Comparison of ENCODE assay signal across 8 cellular contexts in the genomic region with DNA sequence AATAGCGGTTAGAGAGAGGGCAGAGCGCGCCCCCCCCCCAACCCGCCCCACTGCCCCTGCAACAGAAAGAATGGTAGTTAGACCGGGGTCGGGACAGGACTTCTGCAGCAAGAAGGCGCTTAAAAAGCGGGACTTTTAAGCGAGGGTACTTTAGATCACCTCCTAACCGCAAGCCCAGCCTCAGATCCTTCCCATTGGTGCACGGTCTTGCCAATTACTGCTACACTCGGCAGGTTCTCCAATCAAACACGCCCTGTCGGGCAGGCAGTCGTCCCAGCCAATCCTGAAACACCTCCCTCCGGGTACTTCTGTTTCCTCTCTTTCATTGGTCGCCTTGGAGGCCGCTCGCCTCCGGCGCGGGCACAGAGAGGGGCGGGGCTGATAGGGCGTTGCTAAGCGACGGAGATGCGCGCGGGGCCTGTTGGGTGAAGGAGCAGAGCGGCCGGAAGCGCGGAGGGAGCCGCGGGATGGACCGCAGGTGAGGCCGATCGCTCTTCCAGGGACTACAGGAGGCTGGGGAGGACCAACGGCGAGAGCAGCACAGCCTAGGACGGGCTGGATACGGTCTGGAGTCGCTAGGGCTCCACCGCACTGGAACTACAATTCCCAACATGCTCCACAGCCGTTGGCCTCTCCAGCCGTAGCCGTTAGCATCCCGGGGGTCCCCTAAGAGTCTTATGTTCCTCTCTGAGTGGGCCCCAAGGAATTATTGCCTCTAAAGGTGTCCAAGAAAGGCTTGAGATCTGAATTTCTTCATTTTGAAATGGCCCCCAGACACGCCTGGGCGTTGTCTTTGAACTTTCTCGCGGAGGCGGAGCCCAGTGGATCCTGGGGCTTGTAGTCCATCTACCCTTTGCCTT. TPM values are rescaled to one million over a fixed set of nuclear protein-coding genes. Genes with fewer than 3 reads are reported as not detected.
DNase-seq lines count a peak whose midpoint lies in the region; ATAC-seq and TF ChIP-seq lines count a peak whose summit lies in the region.

TSS of gene PROSER3 (plus strand) at position 428 of the 860 bp plus-strand sequence. CDS start at position 468, 40 bp downstream.

- peaks cover 15% of the 10 kb centered on the region for H3K4me1 Mint-ChIP-seq in GM23338
- H3K4me1 Mint-ChIP-seq in naive B cell = peaks cover 37% of the 10 kb centered on the region in 3 donors
- H3K4me1 Mint-ChIP-seq in stimulated activated memory B cell treated with anti-CD40 and anti-IgM and Interleukin-4, amounts not matched to agents 10 μg/mL and 1 μg/mL and 100 μg/mL, for 72 hours = peaks cover 39% of the 10 kb centered on the region

- no peaks in the 10 kb centered on the region for H3K9me3 ChIP-seq in DOHH2 (ENCODE audit: control insufficient read depth, insufficient read depth, low read length)

- H3K9me3 Mint-ChIP-seq in GM23338 (no peaks in the 10 kb centered on the region; the same call in 2 of the 3 replicates), naive B cell (no peaks in the 10 kb centered on the region)
- H3K9me3 Mint-ChIP-seq in stimulated activated memory B cell treated with anti-CD40 and anti-IgM and Interleukin-4, amounts not matched to agents 10 μg/mL and 1 μg/mL and 100 μg/mL, for 72 hours = no peaks in the 10 kb centered on the region

- DNase-seq in GM23338 (ENCODE audit: low spot score) = peak; percentile 99
- peak; percentile 99 for DNase-seq in LHCN-M2 (ENCODE audit: low read depth)
- peak; percentile 97 for DNase-seq in RPMI8226
- peak; percentile 95 to 97 for DNase-seq in activated T-helper 1 cell treated with anti-CD3 and anti-CD28 coated beads, Interleukin-2, amount 50 U/mL, for 16 hours (ENCODE audit: low read depth in 1 of 2, low spot score in 1 of 2)
- peak; percentile 100 for DNase-seq in fibroblast of gingiva (ENCODE audit: low read depth)
- DNase-seq in naive B cell = peak; percentile 99

- ATAC-seq in GM23338 (peak; percentile 89), naive B cell (ENCODE audit: low read depth in 2 of 2) (peak; percentile 92 to 96)
- peak; percentile 99 for ATAC-seq in stimulated activated memory B cell treated with anti-CD40 and anti-IgM and Interleukin-4, amounts not matched to agents 10 μg/mL and 1 μg/mL and 100 μg/mL, for 72 hours

- H3K27ac ChIP-seq in DOHH2 (ENCODE audit: low read depth, low read length) (peak within 1 kb of the TSS; percentile 75), GM23338 (ENCODE audit: low read depth) (peak within 1 kb of the TSS; percentile 59)

- peak within 1 kb of the TSS; percentile 93 for H3K27ac Mint-ChIP-seq in GM23338
- peak within 1 kb of the TSS; percentile 93 to 98 (median 97) for H3K27ac Mint-ChIP-seq in naive B cell
- peak within 1 kb of the TSS; percentile 87 for H3K27ac Mint-ChIP-seq in stimulated activated memory B cell treated with anti-CD40 and anti-IgM and Interleukin-4, amounts not matched to agents 10 μg/mL and 1 μg/mL and 100 μg/mL, for 72 hours

- H3K27me3 ChIP-seq in DOHH2 (ENCODE audit: control insufficient read depth, low read length) = no peaks in the 10 kb centered on the region
- H3K27me3 ChIP-seq in GM23338 (ENCODE audit: insufficient read depth) = peaks cover 28% of the 10 kb centered on the region

- H3F3A ChIP-seq in DOHH2 (ENCODE audit: control insufficient read depth, insufficient read depth) = no peaks in the 10 kb centered on the region
- peaks cover 9% of the 10 kb centered on the region; the same call in 1 of the 2 replicates for H3F3A ChIP-seq in GM23338 (replicated peaks; ENCODE audit: low read depth)

- H3K9me2 ChIP-seq in DOHH2 (replicated peaks; ENCODE audit: control insufficient read depth, low read length) (no peaks in the 10 kb centered on the region), GM23338 (ENCODE audit: insufficient read depth) (no peaks in the 10 kb centered on the region)

- H3K4me1 ChIP-seq in DOHH2 (ENCODE audit: control insufficient read depth, low read length) (peaks cover 21% of the 10 kb centered on the region), GM23338 (ENCODE audit: insufficient read depth) (peaks cover 4% of the 10 kb centered on the region)

- H2AFZ ChIP-seq in GM23338 = peak within 1 kb of the TSS; percentile 92

- 0 out of 2 replicates have a peak, but pooled peaks cover 4% of the 10 kb centered on the region for H4K20me1 ChIP-seq in DOHH2 (ENCODE audit: control insufficient read depth, insufficient read depth, low read depth, low read length)
- H4K20me1 ChIP-seq in GM23338 (replicated peaks; ENCODE audit: insufficient read depth) = peaks cover 3% of the 10 kb centered on the region

- H3K27me3 Mint-ChIP-seq in GM23338 (ENCODE audit: insufficient read depth, low read depth, poor library complexity) (peaks cover 37% of the 10 kb centered on the region), naive B cell (peaks cover 9 to 30% (median 25%) of the 10 kb centered on the region in 3 donors)
- peaks cover 31% of the 10 kb centered on the region for H3K27me3 Mint-ChIP-seq in stimulated activated memory B cell treated with anti-CD40 and anti-IgM and Interleukin-4, amounts not matched to agents 10 μg/mL and 1 μg/mL and 100 μg/mL, for 72 hours

- no peak for TF ChIP-seq CTCF in DOHH2 (IDR thresholded peaks at IDR 0.05; ENCODE audit: low read depth, low read length, poor library complexity, severe bottlenecking)
- TF ChIP-seq CTCF in GM23338 (conservative IDR thresholded peaks at IDR 0.05; ENCODE audit: low read depth in 2 of 2) = no peak

- peaks cover 31% of the 10 kb centered on the region for H3K79me2 ChIP-seq in DOHH2 (ENCODE audit: control insufficient read depth, low read length)
- peaks cover 13% of the 10 kb centered on the region for H3K79me2 ChIP-seq in GM23338 (replicated peaks; ENCODE audit: insufficient read depth)

- H3K4me3 Mint-ChIP-seq in GM23338 (peak within 1 kb of the TSS; percentile 83), naive B cell (peak within 1 kb of the TSS; percentile 89 to 100 (median 98))
- H3K4me3 Mint-ChIP-seq in stimulated activated memory B cell treated with anti-CD40 and anti-IgM and Interleukin-4, amounts not matched to agents 10 μg/mL and 1 μg/mL and 100 μg/mL, for 72 hours = peak within 1 kb of the TSS; percentile 86

- H3K36me3 Mint-ChIP-seq in GM23338 (ENCODE audit: low read depth) (peaks cover 27% of the 10 kb centered on the region), naive B cell (peaks cover 0 to 24% of the 10 kb centered on the region in 2 donors)
- H3K36me3 Mint-ChIP-seq in stimulated activated memory B cell treated with anti-CD40 and anti-IgM and Interleukin-4, amounts not matched to agents 10 μg/mL and 1 μg/mL and 100 μg/mL, for 72 hours = peaks cover 40% of the 10 kb centered on the region

- peaks cover 25% of the 10 kb centered on the region for H3K36me3 ChIP-seq in DOHH2 (ENCODE audit: control insufficient read depth, low read length)
- peaks cover 6% of the 10 kb centered on the region; the same call in 1 of the 2 replicates for H3K36me3 ChIP-seq in GM23338 (ENCODE audit: insufficient read depth)

- H3K4me2 ChIP-seq in DOHH2 (ENCODE audit: low read length) (peak within 1 kb of the TSS; percentile 93), GM23338 (peak within 1 kb of the TSS; percentile 93)

- peak within 1 kb of the TSS; percentile 80 for H3K4me3 ChIP-seq in DOHH2 (ENCODE audit: low read length)
- H3K4me3 ChIP-seq in GM23338 = peak within 1 kb of the TSS; percentile 94

TF ChIP-seq in GM23338, 12 proteins besides CTCF, POLR2A, EP300 and RAD21:
- TF ChIP-seq POLR2AphosphoS5 (IDR thresholded peaks at IDR 0.05; ENCODE audit: low read depth) (peak; percentile 82), ETS1 (IDR thresholded peaks at IDR 0.05) (peak; percentile 73), EZH2phosphoT487 (IDR thresholded peaks at IDR 0.05; ENCODE audit: unreplicated experiment) (no peak), CREB1 (CRISPR knock-in tag; IDR thresholded peaks at IDR 0.05; ENCODE audit: low read depth) (peak; percentile 71)
TF ChIP-seq in GM23338: peak in this region for 3.

RNA-seq across cellular contexts. Expression of gene PROSER3, which starts in this region (rescaled TPM):
- 14.7 and 28.0 TPM in 2 replicates for total RNA-seq in GM23338 (2014; rRNA removed; shearing (Covaris generic))
- polyA plus RNA-seq in GM23338 (2016; fragmentation: Nextera tagmentation; extraction: Ambion mirVana) (21.8 and 24.1 TPM in 2 replicates), naive B cell (ENCODE audit: low read depth in 6 of 6) (10 to 100 TPM in 1 of 6 donors, 1 to 10 TPM in 4, not detected in 1; 3.2 to 13.9 (median 9.0) TPM)
- 7.2 and 8.2 TPM in 2 replicates for total RNA-seq in LHCN-M2 (2014; rRNA removed)
- polyA plus RNA-seq in LHCN-M2 (2012) = 7.5 TPM

Comparison
In these comparisons a context has a peak if more than half of its experiments do, and no peak if none do; other contexts are left out.
1. Peak in every context shown above with its lines: DNase-seq, ATAC-seq, H3K4me3 ChIP-seq and H3K27ac ChIP-seq.